In the genomic region with DNA sequence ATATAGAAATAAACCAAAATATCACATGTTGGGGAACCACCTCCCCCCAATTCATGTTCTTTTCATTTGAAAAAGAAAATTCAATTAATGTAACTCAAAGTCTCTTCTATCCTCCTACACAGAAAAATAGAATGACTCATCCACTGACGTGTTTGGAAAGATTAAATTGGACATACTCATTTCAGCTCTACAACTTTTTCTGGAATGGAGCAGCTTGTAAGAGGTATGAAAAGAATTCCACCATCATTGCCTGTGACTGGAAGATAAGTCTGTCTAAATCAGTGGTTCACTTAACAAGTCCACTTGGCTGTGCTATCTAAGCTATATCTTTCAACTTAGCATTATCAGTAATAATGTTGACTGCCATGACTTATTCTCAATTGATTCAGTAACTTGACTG, we compare ENCODE assay signal across 16 cellular contexts.
A peak's percentile ranks its signal among the peaks of the same experiment; 100 is the strongest.
DNase-seq lines count a peak whose midpoint lies in the region; ATAC-seq and TF ChIP-seq lines count a peak whose summit lies in the region.
"Had no signal": no experiment of that assay in that cellular context is flagged by ENCODE, and none has a peak within 500 bp of the region (broad histone marks: within the 10 kb centered on the region; RNA-seq: fewer than 3 reads in every experiment).

No MANE protein-coding gene starts in this region.

- H3K4me1 Mint-ChIP-seq in neural progenitor cell = no peaks in the 10 kb centered on the region
- H3K4me1 Mint-ChIP-seq: CD8-positive, alpha-beta memory T cell had no signal

- H3K79me2 ChIP-seq in GM23248 (ENCODE audit: insufficient read depth) (no peaks in the 10 kb centered on the region), neural progenitor cell (ENCODE audit: low read depth) (no peaks in the 10 kb centered on the region)

- H3K4me3 ChIP-seq in GM23248 (no peak overlapping the region), RWPE2 (ENCODE audit: severe bottlenecking) (no peak overlapping the region), fibroblast of pulmonary artery (replicated peaks; ENCODE audit: low read depth, low read length) (no peak overlapping the region), skeletal muscle cell (ENCODE audit: low read depth, low read length) (no peak overlapping the region), neural progenitor cell (no peak overlapping the region)
- H3K4me3 ChIP-seq: esophagus squamous epithelium had no signal

- no peak overlapping the region for H3K4me2 ChIP-seq in GM23248 (ENCODE audit: unreplicated experiment)
- no peak overlapping the region for H3K4me2 ChIP-seq in neural progenitor cell

- no peak for TF ChIP-seq CTCF in RWPE2 (IDR thresholded peaks at IDR 0.05; ENCODE audit: poor library complexity, severe bottlenecking)
- TF ChIP-seq CTCF in fibroblast of pulmonary artery (IDR thresholded peaks at IDR 0.05; ENCODE audit: low read length, missing control alignments) = no peak
- TF ChIP-seq CTCF in neural progenitor cell (IDR thresholded peaks at IDR 0.05) = no peak

- DNase-seq in GM23248 = peak; percentile 0
- DNase-seq in RWPE2 (ENCODE audit: low spot score) = no peak
- DNase-seq in fibroblast of pulmonary artery (ENCODE audit: low read depth) = peak; percentile 88
- peak; percentile 72 for DNase-seq in skeletal muscle cell (ENCODE audit: low read depth)
- DNase-seq in effector CD8-positive, alpha-beta T cell (lab: John Stamatoyannopoulos, UW) = no peak
- DNase-seq in neural progenitor cell (ENCODE audit: low spot score) = no peak
- DNase-seq in NOMO-1 treated with dmso at 0.1 percent for 144 hours (lab: John Stamatoyannopoulos, UW; ENCODE audit: unreplicated experiment) = no peak
- DNase-seq: activated gamma-delta T cell; CD8-positive, alpha-beta memory T cell; central memory CD4-positive, alpha-beta T cell; esophagus squamous epithelium; NCI-H1436; NCI-H510A treated with DMSO at 0.1 percent for 48 hours; T1000 had no signal

- H3K9me3 Mint-ChIP-seq in neural progenitor cell = no peaks in the 10 kb centered on the region

- H4K20me1 ChIP-seq in GM23248 (ENCODE audit: insufficient read depth) (no peaks in the 10 kb centered on the region), neural progenitor cell (ENCODE audit: low read depth) (no peaks in the 10 kb centered on the region)

- H3K27ac ChIP-seq in GM23248 (no peak overlapping the region), RWPE2 (ENCODE audit: poor library complexity, severe bottlenecking) (no peak overlapping the region), neural progenitor cell (no peak overlapping the region)
- H3K27ac ChIP-seq: esophagus squamous epithelium had no signal

- in situ Hi-C loops in GM23248 (cut with MboI) = no loop called here

- H3K9me3 ChIP-seq in GM23248 (ENCODE audit: low read depth) = peaks cover 5% of the 10 kb centered on the region
- no peaks in the 10 kb centered on the region for H3K9me3 ChIP-seq in RWPE2 (ENCODE audit: severe bottlenecking)
- no peaks in the 10 kb centered on the region for H3K9me3 ChIP-seq in neural progenitor cell (ENCODE audit: low read depth)
- H3K9me3 ChIP-seq: esophagus squamous epithelium had no signal

- no peaks in the 10 kb centered on the region for H3K36me3 ChIP-seq in GM23248 (ENCODE audit: low read depth)
- no peaks in the 10 kb centered on the region for H3K36me3 ChIP-seq in RWPE2 (ENCODE audit: low read depth)
- no peaks in the 10 kb centered on the region for H3K36me3 ChIP-seq in neural progenitor cell
- H3K36me3 ChIP-seq: esophagus squamous epithelium had no signal

- H3K9ac ChIP-seq in GM23248 (no peak overlapping the region), neural progenitor cell (no peak overlapping the region)

- 21 to 31% methylated on average over 1 of the region's 1 CpG for WGBS in GM23248 (ENCODE audit: low coverage in 1 of 2, low lambda C conversion rate in 2 of 2, missing lambda C conversion rate in 2 of 2), 2 experiments

- H3K4me3 Mint-ChIP-seq in neural progenitor cell = no peak overlapping the region
- H3K4me3 Mint-ChIP-seq: CD8-positive, alpha-beta memory T cell had no signal

- H3K27me3 ChIP-seq in GM23248 (replicated peaks; ENCODE audit: insufficient read depth) = no peaks in the 10 kb centered on the region
- no peaks in the 10 kb centered on the region for H3K27me3 ChIP-seq in RWPE2 (ENCODE audit: insufficient read depth, poor library complexity, severe bottlenecking)
- no peaks in the 10 kb centered on the region for H3K27me3 ChIP-seq in neural progenitor cell
- H3K27me3 ChIP-seq: esophagus squamous epithelium had no signal

- no peaks in the 10 kb centered on the region for H3F3A ChIP-seq in GM23248 (ENCODE audit: insufficient read depth)
- no peaks in the 10 kb centered on the region for H3F3A ChIP-seq in neural progenitor cell (ENCODE audit: low read depth)

- no peak overlapping the region for H3K27ac Mint-ChIP-seq in neural progenitor cell
- H3K27ac Mint-ChIP-seq: CD8-positive, alpha-beta memory T cell had no signal

- no peaks in the 10 kb centered on the region for H3K36me3 Mint-ChIP-seq in neural progenitor cell
- H3K36me3 Mint-ChIP-seq: CD8-positive, alpha-beta memory T cell had no signal

- H2AFZ ChIP-seq in GM23248 = no peak overlapping the region
- H2AFZ ChIP-seq in neural progenitor cell (replicated peaks) = no peak overlapping the region

- H3K27me3 Mint-ChIP-seq in neural progenitor cell (ENCODE audit: insufficient read depth, low read depth) = no peaks in the 10 kb centered on the region

- H3K4me1 ChIP-seq in GM23248 (ENCODE audit: insufficient read depth) (no peaks in the 10 kb centered on the region), RWPE2 (ENCODE audit: insufficient read depth, poor library complexity, severe bottlenecking) (no peaks in the 10 kb centered on the region), neural progenitor cell (no peaks in the 10 kb centered on the region)
- H3K4me1 ChIP-seq: esophagus squamous epithelium had no signal

- ATAC-seq in RWPE2 (ENCODE audit: low read depth) = peak; percentile 33; the same call in 2 of the 3 replicates
- no peak for ATAC-seq in HG02763 (IDR thresholded peaks at IDR 0.05; ENCODE audit: unreplicated experiment)
- ATAC-seq: Right ventricle myocardium inferior had no signal

- H3K9me2 ChIP-seq in GM23248 (ENCODE audit: insufficient read depth) = no peaks in the 10 kb centered on the region

Comparison
In these comparisons a context has a peak if more than half of its experiments do, and no peak if none do; other contexts are left out.
1. DNase-seq: peak in GM23248 (single experiment), fibroblast of pulmonary artery (single experiment) and skeletal muscle cell (single experiment); none in RWPE2 (single experiment), effector CD8-positive, alpha-beta T cell (single experiment), neural progenitor cell (single experiment) and NOMO-1 treated with dmso at 0.1 percent for 144 hours (single experiment).